ENCODE assay signal across 8 cellular contexts in genomic region chr4:107035711-107036601, GRCh38. TPM values are rescaled to one million over a fixed set of nuclear protein-coding genes. Genes with fewer than 3 reads are reported as not detected.
DNase-seq lines count a peak whose midpoint lies in the region; ATAC-seq, FAIRE-seq and TF ChIP-seq lines count a peak whose summit lies in the region.

A gene with protein sequence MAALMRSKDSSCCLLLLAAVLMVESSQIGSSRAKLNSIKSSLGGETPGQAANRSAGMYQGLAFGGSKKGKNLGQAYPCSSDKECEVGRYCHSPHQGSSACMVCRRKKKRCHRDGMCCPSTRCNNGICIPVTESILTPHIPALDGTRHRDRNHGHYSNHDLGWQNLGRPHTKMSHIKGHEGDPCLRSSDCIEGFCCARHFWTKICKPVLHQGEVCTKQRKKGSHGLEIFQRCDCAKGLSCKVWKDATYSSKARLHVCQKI (minus strand): TSS chr4:107036313. CDS start chr4:107035591, 722 bp downstream.

- DNase-seq in GM13976 (ENCODE audit: low spot score) (peak; percentile 45), NB4 (ENCODE audit: low read depth) (peak; percentile 6), bronchial epithelial cell (ENCODE audit: low read depth) (peak; percentile 27), lower lobe of right lung (peak; percentile 46), suprapubic skin (ENCODE audit: low spot score in 2 of 2) (peak; percentile 78 to 84), GDM1 (lab: John Stamatoyannopoulos, UW) (no peak), inferior parietal cortex (ENCODE audit: extremely low spot score) (no peak)

- in situ Hi-C loops in GM13976 (cut with MboI; ENCODE audit: low sequenced_read_pairs, unreplicated experiment) = no loop called here

- WGBS in suprapubic skin = under 1% methylated on average over 45 of the region's 45 CpGs

- no peak for TF ChIP-seq EP300 in suprapubic skin (IDR thresholded peaks at IDR 0.05)

- H3K4me1 ChIP-seq in lower lobe of right lung (peaks cover 32% of the 10 kb centered on the region), suprapubic skin (peaks cover 25% of the 10 kb centered on the region)

- H3K36me3 ChIP-seq in bronchial epithelial cell (ENCODE audit: control insufficient read depth, insufficient read depth, low read length) (no peaks in the 10 kb centered on the region), lower lobe of right lung (no peaks in the 10 kb centered on the region), suprapubic skin (no peaks in the 10 kb centered on the region)

- no peak for TF ChIP-seq CTCF in GM13976 (IDR thresholded peaks at IDR 0.05; ENCODE audit: borderline replicate concordance, control extremely low read depth, extremely low read depth, insufficient read depth, missing control alignments)
- no peak for TF ChIP-seq CTCF in NB4 (IDR thresholded peaks at IDR 0.05; ENCODE audit: low read depth, low read length)
- TF ChIP-seq CTCF in bronchial epithelial cell (IDR thresholded peaks at IDR 0.05; ENCODE audit: insufficient read depth, low read length, severe bottlenecking) = no peak
- no peak for TF ChIP-seq CTCF in lower lobe of right lung (IDR thresholded peaks at IDR 0.05)
- no peak for TF ChIP-seq CTCF in suprapubic skin (IDR thresholded peaks at IDR 0.05)

- H3K27ac ChIP-seq in lower lobe of right lung (no peak within 1 kb of the TSS), suprapubic skin (no peak within 1 kb of the TSS)

- intact Hi-C loops in lower lobe of right lung (cut with DNase I) = no loop called here

- FAIRE-seq in bronchial epithelial cell (lab: Jason Lieb, UNC) = no peak

- H3K27me3 ChIP-seq in bronchial epithelial cell (ENCODE audit: control insufficient read depth, insufficient read depth, low read length) = peaks cover 33% of the 10 kb centered on the region
- peaks cover 66% of the 10 kb centered on the region for H3K27me3 ChIP-seq in lower lobe of right lung (ENCODE audit: low read depth)
- peaks cover 52% of the 10 kb centered on the region for H3K27me3 ChIP-seq in suprapubic skin

- H3K9me3 ChIP-seq in lower lobe of right lung (no peaks in the 10 kb centered on the region), suprapubic skin (no peaks in the 10 kb centered on the region)

- TF ChIP-seq POLR2A in NB4 (IDR thresholded peaks at IDR 0.05; ENCODE audit: extremely low read depth, insufficient read length) (no peak), suprapubic skin (IDR thresholded peaks at IDR 0.05) (no peak)

- H3K4me3 ChIP-seq in NB4 (ENCODE audit: low read depth, low read length) = no peak within 1 kb of the TSS
- H3K4me3 ChIP-seq in bronchial epithelial cell (ENCODE audit: low read depth, low read length) = peak within 1 kb of the TSS; percentile 22
- H3K4me3 ChIP-seq in lower lobe of right lung = peak within 1 kb of the TSS; percentile 47
- peak within 1 kb of the TSS; percentile 44 for H3K4me3 ChIP-seq in suprapubic skin

- ATAC-seq in lower lobe of right lung = peak; percentile 52 to 57
- ATAC-seq in GM21717 (IDR thresholded peaks at IDR 0.05; ENCODE audit: unreplicated experiment) = no peak

RNA-seq across cellular contexts. Expression of the gene that starts here (rescaled TPM):
- total RNA-seq in bronchial epithelial cell (0.26 TPM in 1 of 2 replicates, not detected in the other), lower lobe of right lung (11.9 TPM), suprapubic skin (1 to 10 TPM; 1.4 to 1.9 (median 1.6) TPM)

Comparison
In these comparisons a context has a peak if more than half of its experiments do, and no peak if none do; other contexts are left out.
1. Peak in DNase-seq and H3K4me3 ChIP-seq in bronchial epithelial cell; RNA of the gene not detected or under 1 TPM.
2. DNase-seq: peak in GM13976 (single experiment), NB4 (single experiment), lower lobe of right lung (single experiment) and suprapubic skin (2 of 2); none in GDM1 (single experiment) and inferior parietal cortex (single experiment).